In genomic region chr1:61606448-61607312, GRCh38 we compare ENCODE assay signal across 11 cellular contexts.
DNase-seq lines count a peak whose midpoint lies in the region; ATAC-seq, FAIRE-seq and TF ChIP-seq lines count a peak whose summit lies in the region.
"Had no signal": no experiment of that assay in that cellular context is flagged by ENCODE, and none has a peak within 500 bp of the region (broad histone marks: within the 10 kb centered on the region; RNA-seq: fewer than 3 reads in every experiment).

No MANE protein-coding gene starts in this region.

- H3K36me3 ChIP-seq in keratinocyte (ENCODE audit: control insufficient read depth in 2 of 2, extremely low read depth in 1 of 2, insufficient read depth in 2 of 2, low read length in 2 of 2) (no peaks in the 10 kb centered on the region), skeletal muscle satellite cell (ENCODE audit: insufficient read depth, low read length) (no peaks in the 10 kb centered on the region)
- no peaks in the 10 kb centered on the region for H3K36me3 ChIP-seq in effector memory CD4-positive, alpha-beta T cell (ENCODE audit: control insufficient read depth, insufficient read depth, low read length)

- peak overlapping the region; percentile 82 for H3K9ac ChIP-seq in keratinocyte (ENCODE audit: control insufficient read depth, extremely low read depth, insufficient read depth, low read length)
- peak overlapping the region; percentile 65 for H3K9ac ChIP-seq in skeletal muscle satellite cell (ENCODE audit: low read depth, low read length)

- DNase-seq in GM04503 (ENCODE audit: low read depth) = peak; percentile 19
- DNase-seq in cardiac fibroblast (ENCODE audit: low read depth in 2 of 2) = peak; percentile 71 to 84
- DNase-seq in keratinocyte (ENCODE audit: low read depth, low spot score) = no peak
- no peak for DNase-seq in NCI-H2029 (lab: John Stamatoyannopoulos, UW)
- no peak for DNase-seq in activated CD4-positive, alpha-beta T cell treated with anti-CD3 and anti-CD28 coated beads for 4 hours
- no peak for DNase-seq in effector memory CD4-positive, alpha-beta T cell
- DNase-seq: activated CD8-positive, alpha-beta T cell treated with anti-CD3 and anti-CD28 coated beads, Interleukin-2, amount 10 ng/mL, durations not matched to agents 7 days and 5 days; CD4-positive, CD25-positive, alpha-beta regulatory T cell; natural killer cell had no signal

- no peaks in the 10 kb centered on the region for H4K20me1 ChIP-seq in keratinocyte (ENCODE audit: control insufficient read depth, extremely low read depth, insufficient read depth, low read length)

- H3K4me1 ChIP-seq in keratinocyte (ENCODE audit: control insufficient read depth, extremely low read depth, insufficient read depth, low read length) (peaks cover 44% of the 10 kb centered on the region), skeletal muscle satellite cell (ENCODE audit: control insufficient read depth, insufficient read depth, low read length) (peaks cover 39% of the 10 kb centered on the region)
- no peaks in the 10 kb centered on the region for H3K4me1 ChIP-seq in effector memory CD4-positive, alpha-beta T cell (ENCODE audit: control insufficient read depth, insufficient read depth, low read length, poor library complexity, severe bottlenecking)

- dilution Hi-C loops in keratinocyte (cut with MboI; ENCODE audit: extremely low pct_ligation_motif_present, low sequenced_read_pairs) = no loop called here

- H3K4me2 ChIP-seq in keratinocyte (ENCODE audit: control insufficient read depth, extremely low read depth, insufficient read depth, low read depth, low read length) (peak overlapping the region; percentile 91), skeletal muscle satellite cell (ENCODE audit: low read length) (peak overlapping the region; percentile 66)

- no peaks in the 10 kb centered on the region for H3K79me2 ChIP-seq in keratinocyte (ENCODE audit: control insufficient read depth, insufficient read depth, low read length)

- H3K27me3 ChIP-seq in keratinocyte (ENCODE audit: control insufficient read depth, extremely low read depth, insufficient read depth, low read length) (no peaks in the 10 kb centered on the region), skeletal muscle satellite cell (ENCODE audit: control insufficient read depth, insufficient read depth, low read length) (no peaks in the 10 kb centered on the region)
- no peaks in the 10 kb centered on the region for H3K27me3 ChIP-seq in effector memory CD4-positive, alpha-beta T cell (replicated peaks; ENCODE audit: control insufficient read depth, insufficient read depth, low read length, poor library complexity, severe bottlenecking)

- H3K4me3 ChIP-seq in cardiac fibroblast (replicated peaks in 1 of 2; ENCODE audit: low read depth in 2 of 2, low read length in 2 of 2) = no peak overlapping the region
- H3K4me3 ChIP-seq in keratinocyte (ENCODE audit: control insufficient read depth in 2 of 3, extremely low read depth in 1 of 3, insufficient read depth in 2 of 3, low read depth in 1 of 3, low read length in 3 of 3) = peak overlapping the region in 2 of 3 experiments; percentile 41 to 47
- peak overlapping the region; percentile 52 for H3K4me3 ChIP-seq in skeletal muscle satellite cell (ENCODE audit: low read length)
- H3K4me3 ChIP-seq in effector memory CD4-positive, alpha-beta T cell (ENCODE audit: insufficient read depth, low read depth, low read length, poor library complexity, severe bottlenecking) = no peak overlapping the region

- peak; percentile 92 for FAIRE-seq in keratinocyte (lab: Jason Lieb, UNC)

- peak overlapping the region; percentile 75 for H2AFZ ChIP-seq in keratinocyte (ENCODE audit: control insufficient read depth, low read length)

- TF ChIP-seq CTCF in cardiac fibroblast (IDR thresholded peaks at IDR 0.05; ENCODE audit: low read depth, low read length) (no peak), keratinocyte (optimal IDR thresholded peaks at IDR 0.05 in 1 of 3, IDR thresholded peaks at IDR 0.05 in 1 of 3, conservative IDR thresholded peaks at IDR 0.05 in 1 of 3; ENCODE audit: extremely low read depth in 1 of 3, insufficient read depth in 2 of 3, low read length in 3 of 3) (no peak)

- H3K9me3 ChIP-seq in keratinocyte (ENCODE audit: control insufficient read depth, low read depth, low read length) = no peaks in the 10 kb centered on the region
- H3K9me3 ChIP-seq in skeletal muscle satellite cell (replicated peaks; ENCODE audit: low read length) = no peaks in the 10 kb centered on the region
- no peaks in the 10 kb centered on the region for H3K9me3 ChIP-seq in effector memory CD4-positive, alpha-beta T cell (ENCODE audit: control insufficient read depth, low read length)

- H3K9me1 ChIP-seq in keratinocyte (ENCODE audit: control insufficient read depth, extremely low read depth, insufficient read depth, low read length) = no peaks in the 10 kb centered on the region

- ATAC-seq in activated CD4-positive, CD25-positive, alpha-beta regulatory T cell treated with anti-CD3 and anti-CD28 coated beads, Interleukin-2, amount 50 U/mL, for 24 hours = no peak
- ATAC-seq: activated CD8-positive, alpha-beta T cell treated with anti-CD3 and anti-CD28 coated beads, Interleukin-2, amount 10 ng/mL, durations not matched to agents 7 days and 5 days; natural killer cell had no signal

- H3K27ac ChIP-seq in keratinocyte (ENCODE audit: control insufficient read depth, insufficient read depth, low read length) = peak overlapping the region; percentile 99
- no peak overlapping the region for H3K27ac ChIP-seq in effector memory CD4-positive, alpha-beta T cell (ENCODE audit: insufficient read depth, low read length, poor library complexity, severe bottlenecking)

Comparison
In these comparisons a context has a peak if more than half of its experiments do, and no peak if none do; other contexts are left out.
1. DNase-seq: peak in GM04503 (single experiment) and cardiac fibroblast (2 of 2); none in keratinocyte (single experiment), NCI-H2029 (single experiment), activated CD4-positive, alpha-beta T cell treated with anti-CD3 and anti-CD28 coated beads for 4 hours (0 of 2) and effector memory CD4-positive, alpha-beta T cell (0 of 3).
2. H3K4me3 ChIP-seq: peak in keratinocyte (2 of 3) and skeletal muscle satellite cell (single experiment); none in cardiac fibroblast (0 of 2) and effector memory CD4-positive, alpha-beta T cell (single experiment).